24 cellular contexts compared by ENCODE assay signal in the genomic region with DNA sequence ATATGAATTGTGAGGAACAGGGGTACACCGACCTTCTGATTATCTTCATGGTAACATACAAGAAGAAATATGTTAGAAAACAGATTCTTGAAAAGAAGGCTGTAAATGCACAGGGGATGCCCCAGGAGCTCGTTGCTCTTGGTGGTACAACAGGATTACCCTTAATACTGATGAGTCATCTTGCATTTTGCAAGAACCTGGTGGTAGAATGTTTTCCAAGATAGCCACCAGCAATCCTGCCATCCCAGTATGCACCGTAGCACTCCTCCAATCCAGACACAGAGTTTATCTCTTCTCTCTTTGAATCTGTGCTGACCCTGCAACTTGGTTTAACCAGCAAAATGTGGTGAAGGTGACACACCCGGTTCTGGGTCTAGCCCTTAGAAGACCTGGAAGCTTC.
"Had no signal": no experiment of that assay in that cellular context is flagged by ENCODE, and none has a peak within 500 bp of the region (broad histone marks: within the 10 kb centered on the region; RNA-seq: fewer than 3 reads in every experiment).

No MANE protein-coding gene starts in this region.

- H3K36me3 Mint-ChIP-seq: memory B cell; natural killer cell treated with Interleukin-12 subunit alpha and Interleukin-12 subunit beta and Interleukin-15 and Interleukin-18, amount 100 ng/mL, for 72 hours; neural progenitor cell; stimulated activated naive B cell treated with anti-CD40 and anti-IgM and Interleukin-4, amounts not matched to agents 10 μg/mL and 1 μg/mL and 100 μg/mL, for 72 hours had no signal

- H3K4me1 Mint-ChIP-seq: memory B cell; stimulated activated naive B cell treated with anti-CD40 and anti-IgM and Interleukin-4, amounts not matched to agents 10 μg/mL and 1 μg/mL and 100 μg/mL, for 72 hours; stimulated activated naive CD8-positive, alpha-beta T cell treated with anti-CD3 and anti-CD28 coated beads, Interleukin-15, amount 100 ng/mL, for 72 hours had no signal

- H3K4me3 Mint-ChIP-seq: endodermal cell; memory B cell; natural killer cell treated with Interleukin-12 subunit alpha and Interleukin-12 subunit beta and Interleukin-15 and Interleukin-18, amount 100 ng/mL, for 72 hours; neural progenitor cell; stimulated activated naive B cell treated with anti-CD40 and anti-IgM and Interleukin-4, amounts not matched to agents 10 μg/mL and 1 μg/mL and 100 μg/mL, for 72 hours; stimulated activated naive CD8-positive, alpha-beta T cell treated with anti-CD3 and anti-CD28 coated beads, Interleukin-15, amount 100 ng/mL, for 72 hours had no signal

- FAIRE-seq: endothelial cell of umbilical vein, frontal cortex had no signal

- H3K36me3 ChIP-seq: heart left ventricle, neural progenitor cell, prostate gland, tibial nerve, upper lobe of right lung had no signal

- H3K9me3 ChIP-seq: heart left ventricle, prostate gland, testis, tibial nerve, upper lobe of right lung had no signal

- H3K9me3 Mint-ChIP-seq: memory B cell; natural killer cell treated with Interleukin-12 subunit alpha and Interleukin-12 subunit beta and Interleukin-15 and Interleukin-18, amount 100 ng/mL, for 72 hours; stimulated activated naive CD8-positive, alpha-beta T cell treated with anti-CD3 and anti-CD28 coated beads, Interleukin-15, amount 100 ng/mL, for 72 hours had no signal

- ATAC-seq: heart left ventricle; left lobe of liver; natural killer cell treated with Interleukin-12 subunit alpha and Interleukin-12 subunit beta and Interleukin-15 and Interleukin-18, amount 100 ng/mL, for 72 hours; sciatic nerve; stimulated activated naive B cell treated with anti-CD40 and anti-IgM and Interleukin-4, amounts not matched to agents 10 μg/mL and 1 μg/mL and 100 μg/mL, for 72 hours; stimulated activated naive CD8-positive, alpha-beta T cell treated with anti-CD3 and anti-CD28 coated beads, Interleukin-15, amount 100 ng/mL, for 72 hours; upper lobe of right lung had no signal

- H3K4me3 ChIP-seq: coronary artery, heart left ventricle, neural progenitor cell, prostate gland, skin epidermis, testis, tibial nerve, upper lobe of right lung had no signal

- H3K27me3 ChIP-seq: neural progenitor cell, testis, tibial nerve, upper lobe of right lung had no signal

- H3K27me3 Mint-ChIP-seq: memory B cell had no signal

- DNase-seq: effector CD4-positive, alpha-beta T cell; endodermal cell; heart left ventricle; hypothalamus; islet precursor cell; midbrain; occipital lobe; stimulated activated CD4-positive, alpha-beta T cell treated with anti-CD3 and anti-CD28 coated beads, Interleukin-2, amount 100 ng/mL, for 24 hours; stimulated activated CD4-positive, alpha-beta T cell treated with anti-CD3 and anti-CD28 coated beads, Interleukin-4, amount 100 ng/mL, for 4 hours; stimulated activated naive B cell treated with anti-CD40 and anti-IgM and Interleukin-4, amounts not matched to agents 10 μg/mL and 1 μg/mL and 100 μg/mL, for 72 hours; stimulated activated naive CD8-positive, alpha-beta T cell treated with anti-CD3 and anti-CD28 coated beads, Interleukin-15, amount 100 ng/mL, for 72 hours; testis; upper lobe of right lung had no signal

- H3K27ac Mint-ChIP-seq: endodermal cell; memory B cell; natural killer cell treated with Interleukin-12 subunit alpha and Interleukin-12 subunit beta and Interleukin-15 and Interleukin-18, amount 100 ng/mL, for 72 hours; neural progenitor cell; stimulated activated naive B cell treated with anti-CD40 and anti-IgM and Interleukin-4, amounts not matched to agents 10 μg/mL and 1 μg/mL and 100 μg/mL, for 72 hours; stimulated activated naive CD8-positive, alpha-beta T cell treated with anti-CD3 and anti-CD28 coated beads, Interleukin-15, amount 100 ng/mL, for 72 hours had no signal
